8 cellular contexts compared by ENCODE assay signal in genomic region chr9:33024966-33025571, GRCh38. TPM values are rescaled to one million over a fixed set of nuclear protein-coding genes. Genes with fewer than 3 reads are reported as not detected.
A peak's percentile ranks its signal among the peaks of the same experiment; 100 is the strongest.
DNase-seq lines count a peak whose midpoint lies in the region; ATAC-seq and TF ChIP-seq lines count a peak whose summit lies in the region.

TSS of gene DNAJA1 (plus strand) at chr9:33025273. CDS start at chr9:33026485, 1,212 bp downstream.

- H3K4me2 ChIP-seq in smooth muscle cell: peak within 1 kb of the TSS; percentile 97

- H3K27ac ChIP-seq in WERI-Rb-1 (peak within 1 kb of the TSS; percentile 96), breast epithelium (peak within 1 kb of the TSS; percentile 99), smooth muscle cell (ENCODE audit: low read depth) (peak within 1 kb of the TSS; percentile 93)

- peak within 1 kb of the TSS; percentile 99 for H3K9ac ChIP-seq in smooth muscle cell (ENCODE audit: low read depth)

- peak; percentile 94 for TF ChIP-seq POLR2A in breast epithelium (IDR thresholded peaks at IDR 0.05)

- peak; percentile 42 for DNase-seq in AG04449 (ENCODE audit: low read depth, low spot score)
- DNase-seq in NCI-H2196 (lab: John Stamatoyannopoulos, UW; ENCODE audit: unreplicated experiment): peak; percentile 96
- DNase-seq in WERI-Rb-1: peak; percentile 92
- DNase-seq in breast epithelium (ENCODE audit: low spot score in 2 of 2): peak; percentile 92
- peak; percentile 94 for DNase-seq in iPS-NIHi7 (ENCODE audit: extremely low spot score)
- peak; percentile 90 for DNase-seq in smooth muscle cell (lab: John Stamatoyannopoulos, UW; ENCODE audit: unreplicated experiment)

- TF ChIP-seq CTCF in AG04449 (IDR thresholded peaks at IDR 0.05; ENCODE audit: insufficient read depth, low read length, missing control alignments): no peak
- no peak for TF ChIP-seq CTCF in WERI-Rb-1 (IDR thresholded peaks at IDR 0.05; ENCODE audit: low read depth, low read length)
- TF ChIP-seq CTCF in breast epithelium (IDR thresholded peaks at IDR 0.05): no peak
- no peak for TF ChIP-seq CTCF in smooth muscle cell (IDR thresholded peaks at IDR 0.05; ENCODE audit: borderline replicate concordance, insufficient read depth, poor library complexity, severe bottlenecking)

- intact Hi-C loops in breast epithelium (cut with DNase I; ENCODE audit: low total_unique reads): no loop called here

- peak within 1 kb of the TSS; percentile 82 for H2AFZ ChIP-seq in smooth muscle cell (ENCODE audit: low read depth)

- H3K79me2 ChIP-seq in smooth muscle cell (ENCODE audit: low read depth): peaks cover 87% of the 10 kb centered on the region

- H3K4me3 ChIP-seq in AG04449 (ENCODE audit: low read depth, low read length): peak within 1 kb of the TSS; percentile 99
- H3K4me3 ChIP-seq in WERI-Rb-1 (ENCODE audit: low read depth, low read length): peak within 1 kb of the TSS; percentile 92
- peak within 1 kb of the TSS; percentile 94 to 100 (median 97) for H3K4me3 ChIP-seq in breast epithelium
- peak within 1 kb of the TSS; percentile 94 for H3K4me3 ChIP-seq in smooth muscle cell

- peaks cover 49% of the 10 kb centered on the region for H4K20me1 ChIP-seq in smooth muscle cell (ENCODE audit: low read depth)

- CTCF ChIA-PET in AG04449 (lab: Yijun Ruan, JAX): no interaction called here

- H3K27me3 ChIP-seq in WERI-Rb-1 (ENCODE audit: insufficient read depth, low read depth, severe bottlenecking): no peaks in the 10 kb centered on the region
- no peaks in the 10 kb centered on the region for H3K27me3 ChIP-seq in breast epithelium
- H3K27me3 ChIP-seq in smooth muscle cell (ENCODE audit: low read depth): no peaks in the 10 kb centered on the region

- H3K9me3 ChIP-seq in WERI-Rb-1 (ENCODE audit: severe bottlenecking) (no peaks in the 10 kb centered on the region), breast epithelium (no peaks in the 10 kb centered on the region), smooth muscle cell (replicated peaks; ENCODE audit: low read depth) (no peaks in the 10 kb centered on the region)

- under 1% methylated on average over 50 of the region's 61 CpGs for WGBS in smooth muscle cell (ENCODE audit: low lambda C conversion rate)

- H3F3A ChIP-seq in smooth muscle cell (ENCODE audit: low read depth): peaks cover 11% of the 10 kb centered on the region

- H3K4me1 ChIP-seq in breast epithelium (peaks cover 6 to 23% of the 10 kb centered on the region in 2 donors), smooth muscle cell (ENCODE audit: low read depth) (peaks cover 46% of the 10 kb centered on the region)

- ATAC-seq in GM18868 (IDR thresholded peaks at IDR 0.05; ENCODE audit: unreplicated experiment) (peak; percentile 93), HG03103 (IDR thresholded peaks at IDR 0.05; ENCODE audit: low read depth, unreplicated experiment) (peak; percentile 89)

- POLR2A ChIA-PET in AG04449 (lab: Yijun Ruan, JAX): interaction anchor here (0.6 to 3.3 kb wide), 35 partner anchors 9 to 1518 kb away, joined by 3 to 36 read pairs (median 4); partner anchors contain the start of genes APTX, BAG1, CHMP5 and NFX1

- H3K36me3 ChIP-seq in WERI-Rb-1 (peaks cover 65% of the 10 kb centered on the region), breast epithelium (no peaks in the 10 kb centered on the region), smooth muscle cell (ENCODE audit: low read depth) (peaks cover 21% of the 10 kb centered on the region)

RNA-seq across cellular contexts. Expression of gene DNAJA1, which starts in this region (rescaled TPM):
- total RNA-seq in breast epithelium (100 to 1,000 TPM in 1 of 3 donors, 10 to 100 TPM in 2; 76.6 to 122 (median 89.5) TPM), smooth muscle cell (151 and 161 TPM in 2 replicates)
- 141 and 152 TPM in 2 replicates for polyA plus RNA-seq in smooth muscle cell

Comparison
In these comparisons a context has a peak if more than half of its experiments do, and no peak if none do; other contexts are left out.
1. Peak in every context shown above with its lines: DNase-seq, ATAC-seq, H3K4me3 ChIP-seq and H3K27ac ChIP-seq.
2. DNase-seq: peak in every context shown above with its lines; median percentile 96 in NCI-H2196; 94 in iPS-NIHi7; 92 in WERI-Rb-1; 92 in breast epithelium; 90 in smooth muscle cell; 42 in AG04449.